18 cellular contexts compared by ENCODE assay signal in the genomic region with DNA sequence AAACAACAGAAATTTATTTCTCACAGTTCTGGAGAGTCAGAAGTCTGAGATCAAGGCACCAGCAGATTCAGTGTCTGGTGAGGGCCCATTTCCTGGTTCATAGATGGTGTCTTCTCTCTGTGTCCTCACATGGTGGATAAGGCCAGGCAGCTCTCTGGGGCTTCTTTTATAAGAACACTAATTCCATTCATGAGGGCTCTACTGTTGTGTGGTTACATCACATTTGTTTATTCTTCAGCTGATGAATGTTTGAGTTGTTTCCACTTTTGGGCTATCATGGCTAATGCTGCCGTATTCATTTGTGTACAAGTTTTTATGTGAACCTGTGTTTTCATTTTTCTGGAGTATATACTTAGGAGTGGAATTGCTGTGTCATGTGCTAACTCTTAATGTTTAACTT. TPM values are rescaled to one million over a fixed set of nuclear protein-coding genes. Genes with fewer than 3 reads are reported as not detected.
DNase-seq lines count a peak whose midpoint lies in the region; ATAC-seq and TF ChIP-seq lines count a peak whose summit lies in the region.
"Had no signal": no experiment of that assay in that cellular context is flagged by ENCODE, and none has a peak within 500 bp of the region (broad histone marks: within the 10 kb centered on the region; RNA-seq: fewer than 3 reads in every experiment).

No MANE protein-coding gene starts in this region.

- H3K4ac ChIP-seq in mesenchymal stem cell (ENCODE audit: low read depth in 1 of 2, low read length in 2 of 2), result no peak overlapping the region

- 20% methylated on average over 1 of the region's 1 CpG for WGBS in mesenchymal stem cell
- WGBS in heart right ventricle, 2 donors, result 92 to 93% methylated on average over 1 of the region's 1 CpG

- no peak overlapping the region for H3K4me3 Mint-ChIP-seq in T-helper 2 cell treated with Interferon-gamma antibody and Interleukin-4, amounts not matched to agents 5 μg/mL and 100 μg/mL, for 36 hours
- H3K4me3 Mint-ChIP-seq in naive thymus-derived CD8-positive, alpha-beta T cell, result no peak overlapping the region
- H3K4me3 Mint-ChIP-seq: naive B cell had no signal

- intact Hi-C loops in heart right ventricle (cut with DNase I), result no loop called here

- H3K27ac ChIP-seq in mesenchymal stem cell (ENCODE audit: low read length, poor library complexity, severe bottlenecking) (no peak overlapping the region), heart right ventricle (no peak overlapping the region)
- H3K27ac ChIP-seq: SK-N-MC, transverse colon had no signal

- H2AK5ac ChIP-seq in mesenchymal stem cell (ENCODE audit: low read length, severe bottlenecking), result no peak overlapping the region

- H4K8ac ChIP-seq in mesenchymal stem cell (ENCODE audit: low read length), result no peak overlapping the region

- H3K4me3 ChIP-seq in NB4 (ENCODE audit: low read depth, low read length) (no peak overlapping the region), mesenchymal stem cell (ENCODE audit: insufficient read depth in 1 of 2, low read depth in 1 of 2, low read length in 2 of 2) (no peak overlapping the region), heart right ventricle (no peak overlapping the region)
- H3K4me3 ChIP-seq: SK-N-MC, smooth muscle cell, transverse colon had no signal

- no peak overlapping the region for H2BK15ac ChIP-seq in mesenchymal stem cell (ENCODE audit: low read depth, poor library complexity, severe bottlenecking)

- H4K91ac ChIP-seq in mesenchymal stem cell (ENCODE audit: low read length), result no peak overlapping the region

- peaks cover 17% of the 10 kb centered on the region for H3K36me3 Mint-ChIP-seq in T-helper 2 cell treated with Interferon-gamma antibody and Interleukin-4, amounts not matched to agents 5 μg/mL and 100 μg/mL, for 36 hours (ENCODE audit: low read depth)
- H3K36me3 Mint-ChIP-seq in naive thymus-derived CD8-positive, alpha-beta T cell, result peaks cover 0 to 4% (median 3%) of the 10 kb centered on the region in 3 donors
- H3K36me3 Mint-ChIP-seq: naive B cell had no signal

- H3K4me2 ChIP-seq in mesenchymal stem cell (ENCODE audit: low read length, poor library complexity, severe bottlenecking), result no peak overlapping the region
- H3K4me2 ChIP-seq: smooth muscle cell had no signal

- POLR2A ChIA-PET in naive thymus-derived CD8-positive, alpha-beta T cell (lab: Charles Lee), result no interaction called here

- DNase-seq in DMS53 (lab: John Stamatoyannopoulos, UW) (peak; percentile 75), NB4 (ENCODE audit: low read depth) (peak; percentile 6), amygdala (lab: John Stamatoyannopoulos, UW) (peak in 32 of 56 donors; percentile 0 to 71 (median 12)), mesenchymal stem cell (peak; percentile 58), COR-L47 (lab: John Stamatoyannopoulos, UW) (no peak), heart right ventricle (no peak)
- no peak for DNase-seq in T-helper 2 cell treated with Interferon-gamma antibody and Interleukin-4, amounts not matched to agents 5 μg/mL and 100 μg/mL, for 36 hours (ENCODE audit: low spot score)
- no peak for DNase-seq in naive thymus-derived CD8-positive, alpha-beta T cell
- DNase-seq: activated CD4-positive, alpha-beta T cell treated with anti-CD3 and anti-CD28 coated beads, Interleukin-2, amount 50 U/mL, for 1 hour; activated naive CD4-positive, alpha-beta T cell treated with anti-CD3 and anti-CD28 coated beads, Interleukin-2, amount 50 U/mL, for 16 hours; MM.1S; naive B cell; NCI-H2081 treated with DMSO at 0.1 percent for 48 hours; transverse colon had no signal

- H2BK12ac ChIP-seq in mesenchymal stem cell (ENCODE audit: low read length in 2 of 2), result no peak overlapping the region

- no peak for TF ChIP-seq POLR2A in NB4 (IDR thresholded peaks at IDR 0.05; ENCODE audit: extremely low read depth, insufficient read length)

- H3K4me1 ChIP-seq in mesenchymal stem cell (ENCODE audit: control insufficient read depth, insufficient read depth, low read depth, low read length), result peaks cover 2% of the 10 kb centered on the region
- H3K4me1 ChIP-seq in heart right ventricle, result no peaks in the 10 kb centered on the region
- H3K4me1 ChIP-seq: transverse colon had no signal

- no peak for ATAC-seq in heart right ventricle
- no peak for ATAC-seq in naive thymus-derived CD8-positive, alpha-beta T cell

- peaks cover 34% of the 10 kb centered on the region for H3K4me1 Mint-ChIP-seq in T-helper 2 cell treated with Interferon-gamma antibody and Interleukin-4, amounts not matched to agents 5 μg/mL and 100 μg/mL, for 36 hours (ENCODE audit: low read depth)
- no peaks in the 10 kb centered on the region for H3K4me1 Mint-ChIP-seq in naive thymus-derived CD8-positive, alpha-beta T cell
- H3K4me1 Mint-ChIP-seq: naive B cell had no signal

- H3K79me1 ChIP-seq in mesenchymal stem cell (replicated peaks; ENCODE audit: low read length, poor library complexity, severe bottlenecking), result no peaks in the 10 kb centered on the region

- no peak overlapping the region for H3K9ac ChIP-seq in mesenchymal stem cell (ENCODE audit: low read length)

- no peaks in the 10 kb centered on the region for H3K27me3 ChIP-seq in mesenchymal stem cell (ENCODE audit: control insufficient read depth in 1 of 2, insufficient read depth in 1 of 2, low read length in 2 of 2)
- H3K27me3 ChIP-seq in heart right ventricle, result peaks cover 0 to 5% (median 0%) of the 10 kb centered on the region in 7 donors
- H3K27me3 ChIP-seq: transverse colon had no signal

- H2BK120ac ChIP-seq in mesenchymal stem cell (ENCODE audit: low read depth, low read length), result no peak overlapping the region

- peaks cover 18% of the 10 kb centered on the region for H3K9me3 Mint-ChIP-seq in T-helper 2 cell treated with Interferon-gamma antibody and Interleukin-4, amounts not matched to agents 5 μg/mL and 100 μg/mL, for 36 hours
- H3K9me3 Mint-ChIP-seq in naive thymus-derived CD8-positive, alpha-beta T cell, result peaks cover 0 to 3% (median 0%) of the 10 kb centered on the region in 9 donors

- H3K27me3 Mint-ChIP-seq in T-helper 2 cell treated with Interferon-gamma antibody and Interleukin-4, amounts not matched to agents 5 μg/mL and 100 μg/mL, for 36 hours (ENCODE audit: low read depth), result peaks cover 6% of the 10 kb centered on the region
- H3K27me3 Mint-ChIP-seq in naive thymus-derived CD8-positive, alpha-beta T cell, result peaks cover 0 to 16% (median 5%) of the 10 kb centered on the region in 5 donors
- H3K27me3 Mint-ChIP-seq: naive B cell, progenitor cell of endocrine pancreas had no signal

- H2BK5ac ChIP-seq in mesenchymal stem cell (ENCODE audit: low read depth, low read length, poor library complexity, severe bottlenecking), result peak overlapping the region; percentile 12

- H3K27ac Mint-ChIP-seq in T-helper 2 cell treated with Interferon-gamma antibody and Interleukin-4, amounts not matched to agents 5 μg/mL and 100 μg/mL, for 36 hours, result no peak overlapping the region
- no peak overlapping the region for H3K27ac Mint-ChIP-seq in naive thymus-derived CD8-positive, alpha-beta T cell
- H3K27ac Mint-ChIP-seq: naive B cell, progenitor cell of endocrine pancreas had no signal

- H3K23ac ChIP-seq in mesenchymal stem cell (ENCODE audit: low read length in 2 of 2), result no peak overlapping the region

- H3K9me3 ChIP-seq in mesenchymal stem cell (ENCODE audit: control insufficient read depth, low read length), result no peaks in the 10 kb centered on the region
- peaks cover 0 to 7% (median 0%) of the 10 kb centered on the region in 11 donors for H3K9me3 ChIP-seq in heart right ventricle
- H3K9me3 ChIP-seq: transverse colon had no signal

- H3K18ac ChIP-seq in mesenchymal stem cell (ENCODE audit: low read depth in 1 of 2, low read length in 2 of 2), result no peak overlapping the region

- no peak overlapping the region for H3K14ac ChIP-seq in mesenchymal stem cell (ENCODE audit: low read length in 2 of 2)

- H2AFZ ChIP-seq in mesenchymal stem cell (ENCODE audit: low read depth, low read length), result peak overlapping the region; percentile 14

- H3K36me3 ChIP-seq in mesenchymal stem cell (ENCODE audit: control insufficient read depth in 1 of 2, insufficient read depth in 2 of 2, low read depth in 1 of 2, low read length in 2 of 2), result no peaks in the 10 kb centered on the region
- no peaks in the 10 kb centered on the region for H3K36me3 ChIP-seq in heart right ventricle
- H3K36me3 ChIP-seq: transverse colon had no signal

- TF ChIP-seq CTCF in NB4 (IDR thresholded peaks at IDR 0.05; ENCODE audit: low read depth, low read length), result no peak
- no peak for TF ChIP-seq CTCF in heart right ventricle (IDR thresholded peaks at IDR 0.05)

RNA-seq across cellular contexts. Expression of a gene that starts 35.2 kb away (rescaled TPM):
- polyA plus RNA-seq in mesenchymal stem cell (2013, experiment 1 of 2), result not detected
- not detected for polyA plus RNA-seq in mesenchymal stem cell (2013, experiment 2 of 2)
- not detected for total RNA-seq in heart right ventricle
- polyA plus RNA-seq in heart right ventricle, result not detected
- not detected for total RNA-seq in naive thymus-derived CD8-positive, alpha-beta T cell
- polyA plus RNA-seq in naive thymus-derived CD8-positive, alpha-beta T cell, result not detected
- total RNA-seq: liver, progenitor cell of endocrine pancreas, transverse colon had no signal
- polyA plus RNA-seq: liver, smooth muscle cell had no signal

Comparison
In these comparisons a context has a peak if more than half of its experiments do, and no peak if none do; other contexts are left out.
1. DNase-seq: peak in DMS53 (single experiment), NB4 (single experiment), amygdala (32 of 56) and mesenchymal stem cell (single experiment); none in T-helper 2 cell treated with Interferon-gamma antibody and Interleukin-4, amounts not matched to agents 5 μg/mL and 100 μg/mL, for 36 hours (single experiment), COR-L47 (single experiment), heart right ventricle (0 of 2) and naive thymus-derived CD8-positive, alpha-beta T cell (0 of 10).